ENCODE assay signal across 1 cellular context in genomic region chr6:14121936-14122344, GRCh38.
TF ChIP-seq lines count a peak whose summit lies in the region.

No MANE protein-coding gene starts in this region.

TF ChIP-seq in GM12878, 131 proteins besides CTCF, POLR2A, EP300 and RAD21 (continued from another document and continues in another):
- TF ChIP-seq, protein P1, sequence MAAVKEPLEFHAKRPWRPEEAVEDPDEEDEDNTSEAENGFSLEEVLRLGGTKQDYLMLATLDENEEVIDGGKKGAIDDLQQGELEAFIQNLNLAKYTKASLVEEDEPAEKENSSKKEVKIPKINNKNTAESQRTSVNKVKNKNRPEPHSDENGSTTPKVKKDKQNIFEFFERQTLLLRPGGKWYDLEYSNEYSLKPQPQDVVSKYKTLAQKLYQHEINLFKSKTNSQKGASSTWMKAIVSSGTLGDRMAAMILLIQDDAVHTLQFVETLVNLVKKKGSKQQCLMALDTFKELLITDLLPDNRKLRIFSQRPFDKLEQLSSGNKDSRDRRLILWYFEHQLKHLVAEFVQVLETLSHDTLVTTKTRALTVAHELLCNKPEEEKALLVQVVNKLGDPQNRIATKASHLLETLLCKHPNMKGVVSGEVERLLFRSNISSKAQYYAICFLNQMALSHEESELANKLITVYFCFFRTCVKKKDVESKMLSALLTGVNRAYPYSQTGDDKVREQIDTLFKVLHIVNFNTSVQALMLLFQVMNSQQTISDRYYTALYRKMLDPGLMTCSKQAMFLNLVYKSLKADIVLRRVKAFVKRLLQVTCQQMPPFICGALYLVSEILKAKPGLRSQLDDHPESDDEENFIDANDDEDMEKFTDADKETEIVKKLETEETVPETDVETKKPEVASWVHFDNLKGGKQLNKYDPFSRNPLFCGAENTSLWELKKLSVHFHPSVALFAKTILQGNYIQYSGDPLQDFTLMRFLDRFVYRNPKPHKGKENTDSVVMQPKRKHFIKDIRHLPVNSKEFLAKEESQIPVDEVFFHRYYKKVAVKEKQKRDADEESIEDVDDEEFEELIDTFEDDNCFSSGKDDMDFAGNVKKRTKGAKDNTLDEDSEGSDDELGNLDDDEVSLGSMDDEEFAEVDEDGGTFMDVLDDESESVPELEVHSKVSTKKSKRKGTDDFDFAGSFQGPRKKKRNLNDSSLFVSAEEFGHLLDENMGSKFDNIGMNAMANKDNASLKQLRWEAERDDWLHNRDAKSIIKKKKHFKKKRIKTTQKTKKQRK (IDR thresholded peaks at IDR 0.05; ENCODE audit: low read depth, low read length), result no peak
- peak in 1 of 2 experiments; percentile 93; a peak in 2 of 4 replicates for TF ChIP-seq ETV6 (conservative IDR thresholded peaks at IDR 0.05 in 1 of 2, IDR thresholded peaks at IDR 0.05 in 1 of 2; ENCODE audit: borderline replicate concordance in 1 of 2, low read depth in 1 of 2)
- TF ChIP-seq ZNF592 (IDR thresholded peaks at IDR 0.05), result no peak
- TF ChIP-seq, protein P2, sequence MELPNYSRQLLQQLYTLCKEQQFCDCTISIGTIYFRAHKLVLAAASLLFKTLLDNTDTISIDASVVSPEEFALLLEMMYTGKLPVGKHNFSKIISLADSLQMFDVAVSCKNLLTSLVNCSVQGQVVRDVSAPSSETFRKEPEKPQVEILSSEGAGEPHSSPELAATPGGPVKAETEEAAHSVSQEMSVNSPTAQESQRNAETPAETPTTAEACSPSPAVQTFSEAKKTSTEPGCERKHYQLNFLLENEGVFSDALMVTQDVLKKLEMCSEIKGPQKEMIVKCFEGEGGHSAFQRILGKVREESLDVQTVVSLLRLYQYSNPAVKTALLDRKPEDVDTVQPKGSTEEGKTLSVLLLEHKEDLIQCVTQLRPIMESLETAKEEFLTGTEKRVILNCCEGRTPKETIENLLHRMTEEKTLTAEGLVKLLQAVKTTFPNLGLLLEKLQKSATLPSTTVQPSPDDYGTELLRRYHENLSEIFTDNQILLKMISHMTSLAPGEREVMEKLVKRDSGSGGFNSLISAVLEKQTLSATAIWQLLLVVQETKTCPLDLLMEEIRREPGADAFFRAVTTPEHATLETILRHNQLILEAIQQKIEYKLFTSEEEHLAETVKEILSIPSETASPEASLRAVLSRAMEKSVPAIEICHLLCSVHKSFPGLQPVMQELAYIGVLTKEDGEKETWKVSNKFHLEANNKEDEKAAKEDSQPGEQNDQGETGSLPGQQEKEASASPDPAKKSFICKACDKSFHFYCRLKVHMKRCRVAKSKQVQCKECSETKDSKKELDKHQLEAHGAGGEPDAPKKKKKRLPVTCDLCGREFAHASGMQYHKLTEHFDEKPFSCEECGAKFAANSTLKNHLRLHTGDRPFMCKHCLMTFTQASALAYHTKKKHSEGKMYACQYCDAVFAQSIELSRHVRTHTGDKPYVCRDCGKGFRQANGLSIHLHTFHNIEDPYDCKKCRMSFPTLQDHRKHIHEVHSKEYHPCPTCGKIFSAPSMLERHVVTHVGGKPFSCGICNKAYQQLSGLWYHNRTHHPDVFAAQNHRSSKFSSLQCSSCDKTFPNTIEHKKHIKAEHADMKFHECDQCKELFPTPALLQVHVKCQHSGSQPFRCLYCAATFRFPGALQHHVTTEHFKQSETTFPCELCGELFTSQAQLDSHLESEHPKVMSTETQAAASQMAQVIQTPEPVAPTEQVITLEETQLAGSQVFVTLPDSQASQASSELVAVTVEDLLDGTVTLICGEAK (IDR thresholded peaks at IDR 0.05; ENCODE audit: borderline replicate concordance), result no peak
- TF ChIP-seq CBFB (IDR thresholded peaks at IDR 0.05; ENCODE audit: low read depth), result 0 out of 2 replicates have a peak, but pooled peaks have one; percentile 19
- no peak for TF ChIP-seq ZZZ3 (IDR thresholded peaks at IDR 0.05; ENCODE audit: control insufficient read depth, insufficient read length, low read depth)
- peak; percentile 93 for TF ChIP-seq CREB1 (IDR thresholded peaks at IDR 0.05; ENCODE audit: low read depth)
- TF ChIP-seq NFXL1 (IDR thresholded peaks at IDR 0.05; ENCODE audit: borderline replicate concordance), result no peak
- no peak for TF ChIP-seq RB1 (IDR thresholded peaks at IDR 0.05; ENCODE audit: borderline replicate concordance)
- TF ChIP-seq STAT3 (IDR thresholded peaks at IDR 0.05; ENCODE audit: low read depth, low read length), result peak; percentile 71; the same call in 1 of the 2 replicates
- no peak for TF ChIP-seq ZNF24 (IDR thresholded peaks at IDR 0.05)
- no peak for TF ChIP-seq E4F1 (IDR thresholded peaks at IDR 0.05; ENCODE audit: borderline replicate concordance, partially characterized antibody)
- no peak for TF ChIP-seq ZBTB11 (CRISPR knock-in tag; IDR thresholded peaks at IDR 0.05)
- peak; percentile 99 for TF ChIP-seq EED (IDR thresholded peaks at IDR 0.05; ENCODE audit: low read depth)
- no peak; the same call in 1 of the 2 replicates for TF ChIP-seq SMARCA5 (IDR thresholded peaks at IDR 0.05)
- TF ChIP-seq TBL1XR1 (IDR thresholded peaks at IDR 0.05; ENCODE audit: low read depth, low read length), result peak; percentile 77
- TF ChIP-seq PBX3 (IDR thresholded peaks at IDR 0.05; ENCODE audit: insufficient replicate concordance, low read depth, low read length), result no peak
- TF ChIP-seq NR2C2 (IDR thresholded peaks at IDR 0.05; ENCODE audit: borderline replicate concordance, control insufficient read depth, insufficient read length, low read depth), result no peak
- TF ChIP-seq NR2C1 (IDR thresholded peaks at IDR 0.05), result no peak
- no peak for TF ChIP-seq HDAC6 (IDR thresholded peaks at IDR 0.05; ENCODE audit: unreplicated experiment)
- peak; percentile 97 to 98 for TF ChIP-seq IKZF2 (IDR thresholded peaks at IDR 0.05)
- TF ChIP-seq SUPT20H (IDR thresholded peaks at IDR 0.05; ENCODE audit: borderline replicate concordance, control insufficient read depth, low read depth, low read length), result no peak
- no peak for TF ChIP-seq ASH2L (IDR thresholded peaks at IDR 0.05; ENCODE audit: borderline replicate concordance, low read depth)
- 0 out of 2 replicates have a peak, but pooled peaks have one; percentile 46 for TF ChIP-seq ZNF687 (IDR thresholded peaks at IDR 0.05)
- TF ChIP-seq RAD51 (IDR thresholded peaks at IDR 0.05), result peak; percentile 58; the same call in 1 of the 2 replicates
- TF ChIP-seq CREM (IDR thresholded peaks at IDR 0.05; ENCODE audit: low read depth), result peak; percentile 94
- no peak for TF ChIP-seq SREBF1 (IDR thresholded peaks at IDR 0.05; ENCODE audit: low read length)
- TF ChIP-seq EZH2 (IDR thresholded peaks at IDR 0.05; ENCODE audit: borderline replicate concordance, control insufficient read depth, low read depth, low read length), result no peak
- TF ChIP-seq MEF2A (IDR thresholded peaks at IDR 0.05; ENCODE audit: insufficient read depth, low read depth, low read length), result peak; percentile 95
- TF ChIP-seq RELA (IDR thresholded peaks at IDR 0.05; ENCODE audit: borderline replicate concordance, partially characterized antibody), result no peak
